8 cellular contexts compared by ENCODE assay signal in genomic region chr2:105769504-105769903, GRCh38. TPM values are rescaled to one million over a fixed set of nuclear protein-coding genes. Genes with fewer than 3 reads are reported as not detected.
DNase-seq lines count a peak whose midpoint lies in the region; ATAC-seq and TF ChIP-seq lines count a peak whose summit lies in the region.

No MANE protein-coding gene starts in this region.

- H3K4me3 Mint-ChIP-seq in MCF 10A (ENCODE audit: unreplicated experiment) (no peak overlapping the region), type B pancreatic cell (peak overlapping the region; percentile 6)
- peak overlapping the region; percentile 98 for H3K4me3 Mint-ChIP-seq in activated T-helper 17 cell treated with anti-CD3 and anti-CD28 coated beads, Interleukin-2, amount 50 U/mL, for 72 hours

- POLR2A ChIA-PET in MCF 10A (lab: Yijun Ruan, JAX): no interaction called here

- intact Hi-C loops in MCF 10A (cut with micrococcal nuclease) (no loop called here), breast epithelium (cut with DNase I; ENCODE audit: low total_unique reads) (no loop called here)

- BruUV-seq in MCF 10A (replicated peaks; lab: Mats Ljungman, UMichigan): no TSS peak

- CTCF ChIA-PET in MCF 10A (lab: Yijun Ruan, JAX): interaction anchor here (0.8 to 1.4 kb wide), 2 partner anchors 8 to 87 kb away, joined by 3 to 4 read pairs; no protein-coding TSS in a partner anchor

- H3K27me3 ChIP-seq in breast epithelium: no peaks in the 10 kb centered on the region

- peak; percentile 34 for ATAC-seq in activated T-helper 17 cell treated with anti-CD3 and anti-CD28 coated beads, Interleukin-2, amount 50 U/mL, for 72 hours (replicated peaks)
- no peak for ATAC-seq in GM21423 (IDR thresholded peaks at IDR 0.05; ENCODE audit: unreplicated experiment)

- no peaks in the 10 kb centered on the region for H3K27me3 Mint-ChIP-seq in MCF 10A (ENCODE audit: insufficient read depth, unreplicated experiment)
- no peaks in the 10 kb centered on the region for H3K27me3 Mint-ChIP-seq in activated T-helper 17 cell treated with anti-CD3 and anti-CD28 coated beads, Interleukin-2, amount 50 U/mL, for 72 hours
- no peaks in the 10 kb centered on the region for H3K27me3 Mint-ChIP-seq in type B pancreatic cell

- H3K27ac ChIP-seq in breast epithelium: no peak overlapping the region

- H3K4me1 Mint-ChIP-seq in MCF 10A (ENCODE audit: insufficient read depth, unreplicated experiment): peaks cover 20% of the 10 kb centered on the region
- peaks cover 73% of the 10 kb centered on the region for H3K4me1 Mint-ChIP-seq in activated T-helper 17 cell treated with anti-CD3 and anti-CD28 coated beads, Interleukin-2, amount 50 U/mL, for 72 hours
- H3K4me1 Mint-ChIP-seq in type B pancreatic cell (ENCODE audit: unreplicated experiment): peaks cover 56% of the 10 kb centered on the region

- no peaks in the 10 kb centered on the region for H3K9me3 ChIP-seq in breast epithelium

- no peaks in the 10 kb centered on the region for H3K36me3 ChIP-seq in breast epithelium

- H3K27ac Mint-ChIP-seq in MCF 10A (ENCODE audit: low read depth, unreplicated experiment): peak overlapping the region; percentile 66
- H3K27ac Mint-ChIP-seq in activated T-helper 17 cell treated with anti-CD3 and anti-CD28 coated beads, Interleukin-2, amount 50 U/mL, for 72 hours: peak overlapping the region; percentile 91
- peak overlapping the region; percentile 87 for H3K27ac Mint-ChIP-seq in type B pancreatic cell

- H3K4me1 ChIP-seq in breast epithelium: peaks cover 0 to 5% of the 10 kb centered on the region in 2 donors

- H3K9me3 Mint-ChIP-seq in MCF 10A (ENCODE audit: unreplicated experiment) (no peaks in the 10 kb centered on the region), type B pancreatic cell (no peaks in the 10 kb centered on the region)
- H3K9me3 Mint-ChIP-seq in activated T-helper 17 cell treated with anti-CD3 and anti-CD28 coated beads, Interleukin-2, amount 50 U/mL, for 72 hours: no peaks in the 10 kb centered on the region

- no peak for TF ChIP-seq POLR2A in breast epithelium (IDR thresholded peaks at IDR 0.05)

- TF ChIP-seq CTCF in MCF 10A (IDR thresholded peaks at IDR 0.05; ENCODE audit: unreplicated experiment): no peak
- TF ChIP-seq CTCF in breast epithelium (IDR thresholded peaks at IDR 0.05): no peak
- peak; percentile 62 for TF ChIP-seq CTCF in type B pancreatic cell (conservative IDR thresholded peaks at IDR 0.05)
- no peak for TF ChIP-seq CTCF in GM10266 (IDR thresholded peaks at IDR 0.05; ENCODE audit: control insufficient read depth, insufficient read depth, low read depth, missing control alignments)

- no peaks in the 10 kb centered on the region for H3K36me3 Mint-ChIP-seq in MCF 10A (ENCODE audit: insufficient read depth, unreplicated experiment)
- H3K36me3 Mint-ChIP-seq in activated T-helper 17 cell treated with anti-CD3 and anti-CD28 coated beads, Interleukin-2, amount 50 U/mL, for 72 hours (ENCODE audit: low read depth): peaks cover 90% of the 10 kb centered on the region
- peaks cover 14% of the 10 kb centered on the region for H3K36me3 Mint-ChIP-seq in type B pancreatic cell

- no peak overlapping the region for H3K4me3 ChIP-seq in breast epithelium

- DNase-seq in MCF 10A (ENCODE audit: unreplicated experiment) (no peak), breast epithelium (ENCODE audit: low spot score in 2 of 2) (no peak), iPS-NIHi11 (ENCODE audit: low spot score) (peak; percentile 45), type B pancreatic cell (ENCODE audit: extremely low spot score, unreplicated experiment) (no peak), dedifferentiated amniotic fluid mesenchymal stem cell (ENCODE audit: extremely low spot score) (no peak), GM10266 (ENCODE audit: extremely low spot score) (no peak)

RNA-seq across cellular contexts. Expression of gene NCK2, which starts 24.8 kb away (rescaled TPM):
- total RNA-seq in MCF 10A (2022): 35.3 and 36.5 TPM in 2 replicates
- total RNA-seq in breast epithelium: 10 to 100 TPM; 42.0 to 54.3 (median 46.9) TPM
- total RNA-seq in activated T-helper 17 cell treated with anti-CD3 and anti-CD28 coated beads, Interleukin-2, amount 50 U/mL, for 72 hours: 10 to 100 TPM; 75.4 to 85.4 TPM
- total RNA-seq in type B pancreatic cell (ENCODE audit: low replicate concordance): 86.4 and 103 TPM in 2 replicates
